In genomic region chr11:118609380-118610219, GRCh38 we compare ENCODE assay signal across 8 cellular contexts. TPM values are rescaled to one million over a fixed set of nuclear protein-coding genes. Genes with fewer than 3 reads are reported as not detected.
DNase-seq lines count a peak whose midpoint lies in the region; ATAC-seq and TF ChIP-seq lines count a peak whose summit lies in the region.

No MANE protein-coding gene starts in this region.

- peak overlapping the region; percentile 93 for H3K27ac ChIP-seq in left ventricle myocardium inferior (replicated peaks)
- peak overlapping the region; percentile 89 for H3K27ac ChIP-seq in rectal smooth muscle tissue (ENCODE audit: low read depth, low read length)

- DNase-seq in H7 (peak; percentile 75), left ventricle myocardium inferior (no peak), GM19240 (ENCODE audit: insufficient read length, low spot score) (no peak), foreskin melanocyte (no peak), NCI-H226 (no peak)

- H3K4me3 Mint-ChIP-seq in activated T-helper 17 cell treated with anti-CD3 and anti-CD28 coated beads, Interleukin-2, amount 50 U/mL, for 72 hours, result peak overlapping the region; percentile 90

- H3K27ac Mint-ChIP-seq in activated T-helper 17 cell treated with anti-CD3 and anti-CD28 coated beads, Interleukin-2, amount 50 U/mL, for 72 hours, result peak overlapping the region; percentile 20

- H3K4me1 ChIP-seq in left ventricle myocardium inferior, result peaks cover 88% of the 10 kb centered on the region
- peaks cover 18% of the 10 kb centered on the region for H3K4me1 ChIP-seq in rectal smooth muscle tissue (ENCODE audit: control insufficient read depth, insufficient read depth, low read length)

- intact Hi-C loops in left ventricle myocardium inferior (cut with micrococcal nuclease), result no loop called here

- H3K9me3 Mint-ChIP-seq in activated T-helper 17 cell treated with anti-CD3 and anti-CD28 coated beads, Interleukin-2, amount 50 U/mL, for 72 hours, result no peaks in the 10 kb centered on the region

- H3K9ac ChIP-seq in rectal smooth muscle tissue (ENCODE audit: low read length), result peak overlapping the region; percentile 14

- H3K9me3 ChIP-seq in left ventricle myocardium inferior (replicated peaks), result no peaks in the 10 kb centered on the region

- peaks cover 62% of the 10 kb centered on the region for H3K27me3 ChIP-seq in H7 (ENCODE audit: control insufficient read depth, insufficient read depth, low read length)
- H3K27me3 ChIP-seq in left ventricle myocardium inferior (ENCODE audit: low read depth), result no peaks in the 10 kb centered on the region
- H3K27me3 ChIP-seq in rectal smooth muscle tissue (ENCODE audit: control insufficient read depth, insufficient read depth, low read length), result peaks cover 6% of the 10 kb centered on the region

- H3K4me3 ChIP-seq in H7 (ENCODE audit: insufficient read depth, low read depth, low read length), result peak overlapping the region; percentile 34
- H3K4me3 ChIP-seq in left ventricle myocardium inferior, result peak overlapping the region; percentile 79
- H3K4me3 ChIP-seq in rectal smooth muscle tissue (ENCODE audit: low read length), result peak overlapping the region; percentile 81

- no peaks in the 10 kb centered on the region for H3K36me3 Mint-ChIP-seq in activated T-helper 17 cell treated with anti-CD3 and anti-CD28 coated beads, Interleukin-2, amount 50 U/mL, for 72 hours (ENCODE audit: low read depth)

- peaks cover 13% of the 10 kb centered on the region for H3K27me3 Mint-ChIP-seq in activated T-helper 17 cell treated with anti-CD3 and anti-CD28 coated beads, Interleukin-2, amount 50 U/mL, for 72 hours

- H3K36me3 ChIP-seq in H7 (replicated peaks; ENCODE audit: control insufficient read depth, insufficient read depth, low read length) (no peaks in the 10 kb centered on the region), left ventricle myocardium inferior (peaks cover 15% of the 10 kb centered on the region), rectal smooth muscle tissue (ENCODE audit: control insufficient read depth, insufficient read depth, low read length) (peaks cover 4% of the 10 kb centered on the region)

- H3K4me1 Mint-ChIP-seq in activated T-helper 17 cell treated with anti-CD3 and anti-CD28 coated beads, Interleukin-2, amount 50 U/mL, for 72 hours, result peaks cover 21% of the 10 kb centered on the region

- no peak for TF ChIP-seq CTCF in left ventricle myocardium inferior (IDR thresholded peaks at IDR 0.05; ENCODE audit: borderline replicate concordance)

- ATAC-seq in activated T-helper 17 cell treated with anti-CD3 and anti-CD28 coated beads, Interleukin-2, amount 50 U/mL, for 72 hours (replicated peaks), result peak; percentile 8
- no peak for ATAC-seq in HG02571 (IDR thresholded peaks at IDR 0.05; ENCODE audit: unreplicated experiment)

RNA-seq across cellular contexts. Expression of gene PHLDB1, which starts 2.2 kb away (rescaled TPM):
- total RNA-seq in H7 (2014; rRNA removed; shearing (Covaris generic)), result 48.7 and 55.0 TPM in 2 replicates
- total RNA-seq in activated T-helper 17 cell treated with anti-CD3 and anti-CD28 coated beads, Interleukin-2, amount 50 U/mL, for 72 hours, result 1 to 10 TPM; 2.2 to 4.7 TPM
- total RNA-seq in left ventricle myocardium inferior, result 102 TPM

RNA-seq across cellular contexts. Expression of gene ARCN1, which starts 37.4 kb away (rescaled TPM):
- total RNA-seq in H7 (2014; rRNA removed; shearing (Covaris generic)), result 136 and 152 TPM in 2 replicates
- 100 to 1,000 TPM; 143 to 155 TPM for total RNA-seq in activated T-helper 17 cell treated with anti-CD3 and anti-CD28 coated beads, Interleukin-2, amount 50 U/mL, for 72 hours
- 99.4 TPM for total RNA-seq in left ventricle myocardium inferior

RNA-seq across cellular contexts. Expression of gene IFT46, which starts 43.9 kb away (rescaled TPM):
- total RNA-seq in H7 (2014; rRNA removed; shearing (Covaris generic)), result 3.9 and 8.9 TPM in 2 replicates
- total RNA-seq in activated T-helper 17 cell treated with anti-CD3 and anti-CD28 coated beads, Interleukin-2, amount 50 U/mL, for 72 hours, result 1 to 10 TPM; 7.0 to 7.5 TPM
- total RNA-seq in left ventricle myocardium inferior, result 26.0 TPM
